In the genomic region with DNA sequence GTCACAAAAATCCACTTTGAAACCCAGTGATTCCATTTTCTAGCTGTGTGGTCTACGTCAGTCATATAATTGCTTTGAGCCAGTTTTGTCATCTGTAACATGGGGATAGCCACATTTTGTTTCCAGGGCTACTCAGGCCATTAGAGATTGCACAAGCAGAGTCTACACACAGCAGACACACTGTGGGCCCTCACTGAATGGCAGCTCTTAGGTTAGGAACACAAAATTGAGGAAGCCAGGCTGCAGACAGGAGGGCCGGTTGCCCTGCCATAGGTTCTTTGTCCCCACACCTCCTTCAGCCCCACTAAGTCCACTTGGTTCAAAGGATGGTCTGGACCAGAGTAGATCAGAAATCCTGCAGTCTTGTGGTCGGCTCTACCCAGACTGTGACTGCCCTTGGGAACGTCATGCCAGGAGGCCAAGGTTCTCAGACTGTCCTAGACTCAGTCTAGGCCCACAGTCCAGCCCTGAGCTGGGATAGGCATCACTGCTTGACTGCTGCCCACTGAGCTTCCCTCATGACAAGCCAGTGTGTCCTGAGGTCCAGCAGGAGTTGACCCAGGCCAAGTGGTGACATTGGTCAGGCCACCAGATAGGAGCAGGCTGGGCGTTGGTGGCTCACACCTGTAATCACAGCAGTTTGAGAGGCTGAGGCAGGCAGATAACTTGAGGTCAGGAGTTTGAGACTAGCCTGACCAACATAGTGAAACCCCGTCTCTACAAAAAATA, we compare ENCODE assay signal across 3 cellular contexts.
TF ChIP-seq lines count a peak whose summit lies in the region.

No MANE protein-coding gene starts in this region.

TF ChIP-seq in IMR-90, 13 proteins besides CTCF, POLR2A, EP300 and RAD21:
- TF ChIP-seq CHD1 (IDR thresholded peaks at IDR 0.05; ENCODE audit: low read depth, low read length), result no peak
- TF ChIP-seq MXI1 (IDR thresholded peaks at IDR 0.05; ENCODE audit: borderline replicate concordance, low read depth, low read length), result no peak
- no peak for TF ChIP-seq MAFK (IDR thresholded peaks at IDR 0.05; ENCODE audit: low read depth, low read length)
- TF ChIP-seq, protein P1, sequence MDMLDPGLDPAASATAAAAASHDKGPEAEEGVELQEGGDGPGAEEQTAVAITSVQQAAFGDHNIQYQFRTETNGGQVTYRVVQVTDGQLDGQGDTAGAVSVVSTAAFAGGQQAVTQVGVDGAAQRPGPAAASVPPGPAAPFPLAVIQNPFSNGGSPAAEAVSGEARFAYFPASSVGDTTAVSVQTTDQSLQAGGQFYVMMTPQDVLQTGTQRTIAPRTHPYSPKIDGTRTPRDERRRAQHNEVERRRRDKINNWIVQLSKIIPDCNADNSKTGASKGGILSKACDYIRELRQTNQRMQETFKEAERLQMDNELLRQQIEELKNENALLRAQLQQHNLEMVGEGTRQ (IDR thresholded peaks at IDR 0.05; ENCODE audit: low read depth, low read length), result no peak
- TF ChIP-seq, protein P2, sequence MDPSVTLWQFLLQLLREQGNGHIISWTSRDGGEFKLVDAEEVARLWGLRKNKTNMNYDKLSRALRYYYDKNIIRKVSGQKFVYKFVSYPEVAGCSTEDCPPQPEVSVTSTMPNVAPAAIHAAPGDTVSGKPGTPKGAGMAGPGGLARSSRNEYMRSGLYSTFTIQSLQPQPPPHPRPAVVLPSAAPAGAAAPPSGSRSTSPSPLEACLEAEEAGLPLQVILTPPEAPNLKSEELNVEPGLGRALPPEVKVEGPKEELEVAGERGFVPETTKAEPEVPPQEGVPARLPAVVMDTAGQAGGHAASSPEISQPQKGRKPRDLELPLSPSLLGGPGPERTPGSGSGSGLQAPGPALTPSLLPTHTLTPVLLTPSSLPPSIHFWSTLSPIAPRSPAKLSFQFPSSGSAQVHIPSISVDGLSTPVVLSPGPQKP (IDR thresholded peaks at IDR 0.05; ENCODE audit: borderline replicate concordance, low read depth, low read length), result no peak
- TF ChIP-seq SMC3 (IDR thresholded peaks at IDR 0.05; ENCODE audit: low read depth, low read length), result no peak
- no peak for TF ChIP-seq BHLHE40 (IDR thresholded peaks at IDR 0.05; ENCODE audit: low read depth, low read length)
- no peak for TF ChIP-seq RCOR1 (IDR thresholded peaks at IDR 0.05; ENCODE audit: insufficient replicate concordance, low read length)
- no peak for TF ChIP-seq MAZ (IDR thresholded peaks at IDR 0.05; ENCODE audit: borderline replicate concordance, low read depth, low read length)
- no peak for TF ChIP-seq RFX5 (IDR thresholded peaks at IDR 0.05; ENCODE audit: low read depth, low read length)
- TF ChIP-seq FOS (IDR thresholded peaks at IDR 0.05; ENCODE audit: low read depth, low read length), result no peak
- TF ChIP-seq CEBPB (IDR thresholded peaks at IDR 0.05; ENCODE audit: low read depth, low read length), result no peak

TF ChIP-seq in K562, 482 proteins besides CTCF, POLR2A, EP300 and RAD21:
- TF ChIP-seq KLF13 (tag; IDR thresholded peaks at IDR 0.05; ENCODE audit: borderline replicate concordance, low read depth) (no peak), CBFA2T3 (IDR thresholded peaks at IDR 0.05) (peak; percentile 31; the same call in 1 of the 2 replicates)

TF ChIP-seq in HepG2, 621 proteins besides CTCF, POLR2A, EP300 and RAD21:
- TF ChIP-seq, protein P3, sequence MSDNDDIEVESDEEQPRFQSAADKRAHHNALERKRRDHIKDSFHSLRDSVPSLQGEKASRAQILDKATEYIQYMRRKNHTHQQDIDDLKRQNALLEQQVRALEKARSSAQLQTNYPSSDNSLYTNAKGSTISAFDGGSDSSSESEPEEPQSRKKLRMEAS (IDR thresholded peaks at IDR 0.05), result no peak
- TF ChIP-seq HIVEP1 (CRISPR knock-in tag; IDR thresholded peaks at IDR 0.05), result 0 out of 2 replicates have a peak, but pooled peaks have one; percentile 28
- TF ChIP-seq, protein P4, sequence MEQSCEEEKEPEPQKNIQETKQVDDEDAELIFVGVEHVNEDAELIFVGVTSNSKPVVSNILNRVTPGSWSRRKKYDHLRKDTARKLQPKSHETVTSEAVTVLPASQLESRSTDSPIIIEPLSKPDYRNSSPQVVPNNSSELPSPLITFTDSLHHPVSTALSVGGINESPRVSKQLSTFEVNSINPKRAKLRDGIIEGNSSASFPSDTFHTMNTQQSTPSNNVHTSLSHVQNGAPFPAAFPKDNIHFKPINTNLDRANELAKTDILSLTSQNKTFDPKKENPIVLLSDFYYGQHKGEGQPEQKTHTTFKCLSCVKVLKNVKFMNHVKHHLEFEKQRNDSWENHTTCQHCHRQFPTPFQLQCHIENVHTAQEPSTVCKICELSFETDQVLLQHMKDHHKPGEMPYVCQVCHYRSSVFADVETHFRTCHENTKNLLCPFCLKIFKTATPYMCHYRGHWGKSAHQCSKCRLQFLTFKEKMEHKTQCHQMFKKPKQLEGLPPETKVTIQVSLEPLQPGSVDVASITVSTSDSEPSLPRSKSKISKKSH (CRISPR knock-in tag; IDR thresholded peaks at IDR 0.05; ENCODE audit: borderline replicate concordance), result 0 out of 2 replicates have a peak, but pooled peaks have one; percentile 47
- TF ChIP-seq WIZ (CRISPR knock-in tag; IDR thresholded peaks at IDR 0.05), result no peak
- 0 out of 2 replicates have a peak, but pooled peaks have one; percentile 46 for TF ChIP-seq CREB1 (IDR thresholded peaks at IDR 0.05)
- no peak for TF ChIP-seq CREB1 (CRISPR knock-in tag; IDR thresholded peaks at IDR 0.05)
- TF ChIP-seq RORA (CRISPR knock-in tag; IDR thresholded peaks at IDR 0.05), result no peak
- TF ChIP-seq EED (CRISPR knock-in tag; IDR thresholded peaks at IDR 0.05), result peak; percentile 76; the same call in 1 of the 2 replicates
- no peak for TF ChIP-seq ZNF781 (CRISPR knock-in tag; IDR thresholded peaks at IDR 0.05; ENCODE audit: borderline replicate concordance, not compliant biosample characterization)
- TF ChIP-seq CHCHD3 (CRISPR knock-in tag; IDR thresholded peaks at IDR 0.05), result 0 out of 2 replicates have a peak, but pooled peaks have one; percentile 66
- 0 out of 2 replicates have a peak, but pooled peaks have one; percentile 21 for TF ChIP-seq ZNF891 (CRISPR knock-in tag; IDR thresholded peaks at IDR 0.05)
- TF ChIP-seq, protein P1 (IDR thresholded peaks at IDR 0.05; ENCODE audit: low read depth, low read length), result no peak
- TF ChIP-seq, protein P1 (CRISPR knock-in tag; IDR thresholded peaks at IDR 0.05; ENCODE audit: borderline replicate concordance), result no peak
- TF ChIP-seq, protein P5, sequence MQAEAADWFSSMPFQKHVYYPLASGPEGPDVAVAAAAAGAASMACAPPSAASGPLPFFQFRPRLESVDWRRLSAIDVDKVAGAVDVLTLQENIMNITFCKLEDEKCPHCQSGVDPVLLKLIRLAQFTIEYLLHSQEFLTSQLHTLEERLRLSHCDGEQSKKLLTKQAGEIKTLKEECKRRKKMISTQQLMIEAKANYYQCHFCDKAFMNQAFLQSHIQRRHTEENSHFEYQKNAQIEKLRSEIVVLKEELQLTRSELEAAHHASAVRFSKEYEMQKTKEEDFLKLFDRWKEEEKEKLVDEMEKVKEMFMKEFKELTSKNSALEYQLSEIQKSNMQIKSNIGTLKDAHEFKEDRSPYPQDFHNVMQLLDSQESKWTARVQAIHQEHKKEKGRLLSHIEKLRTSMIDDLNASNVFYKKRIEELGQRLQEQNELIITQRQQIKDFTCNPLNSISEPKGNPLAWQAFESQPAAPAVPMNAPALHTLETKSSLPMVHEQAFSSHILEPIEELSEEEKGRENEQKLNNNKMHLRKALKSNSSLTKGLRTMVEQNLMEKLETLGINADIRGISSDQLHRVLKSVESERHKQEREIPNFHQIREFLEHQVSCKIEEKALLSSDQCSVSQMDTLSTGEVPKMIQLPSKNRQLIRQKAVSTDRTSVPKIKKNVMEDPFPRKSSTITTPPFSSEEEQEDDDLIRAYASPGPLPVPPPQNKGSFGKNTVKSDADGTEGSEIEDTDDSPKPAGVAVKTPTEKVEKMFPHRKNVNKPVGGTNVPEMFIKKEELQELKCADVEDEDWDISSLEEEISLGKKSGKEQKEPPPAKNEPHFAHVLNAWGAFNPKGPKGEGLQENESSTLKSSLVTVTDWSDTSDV (CRISPR knock-in tag; IDR thresholded peaks at IDR 0.05), result 0 out of 2 replicates have a peak, but pooled peaks have one; percentile 51
